33 cellular contexts compared by ENCODE assay signal in the genomic region with DNA sequence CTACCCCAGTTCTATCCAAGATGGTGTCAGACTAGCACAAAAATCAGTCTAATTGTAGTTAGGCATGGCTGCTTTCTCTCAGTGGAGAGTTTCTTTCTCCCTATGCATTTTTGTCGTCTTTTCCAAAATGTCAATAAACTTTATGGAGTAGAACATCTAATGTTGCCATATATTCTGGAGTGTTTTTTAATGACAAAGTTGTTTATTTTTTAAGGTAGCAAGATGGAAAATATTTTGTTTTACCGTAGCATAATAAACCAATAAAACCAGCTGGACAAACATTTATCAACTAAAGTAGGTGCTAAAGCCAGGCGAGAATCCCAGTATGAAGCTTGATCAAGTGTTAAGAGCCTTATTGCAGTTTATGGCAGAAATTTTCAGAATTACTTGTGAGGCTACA.
"Had no signal": no experiment of that assay in that cellular context is flagged by ENCODE, and none has a peak within 500 bp of the region (broad histone marks: within the 10 kb centered on the region; RNA-seq: fewer than 3 reads in every experiment).

No MANE protein-coding gene starts in this region.

- FAIRE-seq: astrocyte had no signal

- H3K9me3 ChIP-seq: adrenal gland, body of pancreas, breast epithelium, MG63 had no signal

- H3K4me3 ChIP-seq: adrenal gland, body of pancreas, breast epithelium, MG63 had no signal

- H3K27me3 ChIP-seq: adrenal gland, body of pancreas, breast epithelium, MG63 had no signal

- H3K36me3 ChIP-seq: adrenal gland, breast epithelium, MG63 had no signal

- ATAC-seq: activated naive CD4-positive, alpha-beta T cell treated with anti-CD3 and anti-CD28 coated beads, Interleukin-2, amount 50 U/mL, for 72 hours; activated T-cell treated with anti-CD3 and anti-CD28 coated beads, Interleukin-2, amount 50 U/mL, for 4 hours; body of pancreas had no signal

- H3K4me1 ChIP-seq: body of pancreas, breast epithelium had no signal

- DNase-seq: activated B cell treated with CpG ODN at 0.5 μM for 24 hours; activated CD4-positive, alpha-beta memory T cell treated with anti-CD3 and anti-CD28 coated beads for 36 hours; activated CD4-positive, alpha-beta T cell treated with anti-CD3 and anti-CD28 coated beads for 4 hours; activated CD4-positive, alpha-beta T cell treated with anti-CD3 and anti-CD28 coated beads, Interleukin-2, amount 50 U/mL, for 1 hour; activated CD4-positive, CD25-positive, alpha-beta regulatory T cell treated with anti-CD3 and anti-CD28 coated beads, Interleukin-2, amount 50 U/mL, for 72 hours; activated CD8-positive, alpha-beta memory T cell treated with anti-CD3 and anti-CD28 coated beads, Interleukin-2, amount 50 U/mL, for 4 hours; activated gamma-delta T cell treated with Interleukin-2 at 50 U/mL for 16 hours; activated naive CD4-positive, alpha-beta T cell treated with anti-CD3 and anti-CD28 coated beads for 36 hours; activated T-cell treated with anti-CD3 and anti-CD28 coated beads for 4 hours; activated T-cell treated with anti-CD3 and anti-CD28 coated beads, Interleukin-2, amount 50 U/mL, for 4 hours; adrenal gland; body of pancreas; Kasumi-1; KG1; MG63; NCI-H1048; NCI-H1105 treated with DMSO at 0.1 percent for 48 hours; NCI-H1436; NCI-H1694 treated with DMSO at 0.1 percent for 48 hours; NCI-H2081; NCI-H2171 treated with DMSO at 0.1 percent for 48 hours; NCI-H2227 treated with DMSO at 0.1 percent for 48 hours; NCI-H524 treated with DMSO at 0.1 percent for 48 hours; OCI-M1; Right ventricle myocardium superior; SW 1271; T-helper 1 cell; T-helper 2 cell; T-helper 9 cell had no signal

- H3K27ac ChIP-seq: adrenal gland, body of pancreas, breast epithelium, VCaP had no signal
